ENCODE assay signal across 18 cellular contexts in the genomic region with DNA sequence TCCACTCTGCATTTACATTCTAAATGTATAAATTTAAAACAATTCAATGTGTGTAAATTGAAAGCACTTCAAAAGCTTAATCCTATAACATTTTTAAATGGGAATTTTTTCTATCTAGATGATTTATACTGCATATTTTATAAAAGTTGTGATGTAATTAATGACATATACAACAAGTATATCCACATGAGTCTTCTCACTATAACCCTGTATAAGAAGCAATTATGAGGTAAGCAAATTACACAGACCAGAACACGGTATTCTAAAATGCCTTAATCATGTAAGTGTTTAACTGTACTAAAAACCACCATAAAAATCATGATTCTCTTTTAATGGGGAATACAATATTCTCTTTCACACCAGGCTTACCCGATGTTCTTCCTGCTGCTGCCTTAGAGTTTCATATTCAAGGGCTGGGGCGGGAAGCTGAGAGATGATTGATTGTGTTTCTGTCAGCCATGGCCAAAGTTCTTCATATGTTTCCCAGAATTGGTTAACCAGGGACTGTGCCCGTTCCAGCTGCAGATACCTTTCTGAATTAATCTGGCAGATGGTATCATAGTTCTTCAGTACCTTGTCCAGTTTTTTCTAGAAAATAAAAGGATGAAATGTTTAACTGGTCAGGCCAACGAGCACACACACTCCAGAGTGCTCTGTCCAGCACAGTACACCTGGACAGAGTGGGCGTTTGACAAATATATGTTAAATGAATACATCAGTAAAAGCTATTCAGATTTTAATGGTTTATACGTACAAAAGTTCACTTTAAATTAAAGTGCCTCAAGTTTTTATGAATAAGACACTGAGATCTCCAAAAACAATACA.
DNase-seq lines count a peak whose midpoint lies in the region; ATAC-seq, FAIRE-seq and TF ChIP-seq lines count a peak whose summit lies in the region.
"Had no signal": no experiment of that assay in that cellular context is flagged by ENCODE, and none has a peak within 500 bp of the region (broad histone marks: within the 10 kb centered on the region; RNA-seq: fewer than 3 reads in every experiment).

No MANE protein-coding gene starts in this region.

- 36 to 40% methylated on average over 7 of the region's 7 CpGs for WGBS in pancreas, 2 donors

- H3K4me3 ChIP-seq in coronary artery = no peak overlapping the region
- no peak overlapping the region for H3K4me3 ChIP-seq in pancreas

- in situ Hi-C loops in ACHN (cut with HindIII; ENCODE audit: low pct_ligation_motif_present, low pct_unique_long_range_greater_than_20kb, low sequenced_read_pairs) = no loop called here

- H3K4me1 ChIP-seq in pancreas = peaks cover 0 to 39% (median 25%) of the 10 kb centered on the region in 3 donors

- DNase-seq in NCI-H2227 (lab: John Stamatoyannopoulos, UW; ENCODE audit: unreplicated experiment) (peak; percentile 16), coronary artery (ENCODE audit: low spot score) (no peak), pancreas (peak in 1 of 6 donors; percentile 20), DMS79 treated with DMSO at 0.1 percent for 48 hours (lab: John Stamatoyannopoulos, UW) (no peak), ACHN (no peak), GOT3 (lab: John Stamatoyannopoulos, UW) (no peak)
- DNase-seq: activated CD8-positive, alpha-beta memory T cell treated with anti-CD3 and anti-CD28 coated beads, Interleukin-2, amount 50 U/mL, for 4 hours; activated naive CD4-positive, alpha-beta T cell treated with Interleukin-2 at 50 U/mL for 16 hours; brain microvascular endothelial cell; H7; mesenchymal stem cell; NCI-H1048; NCI-H82; RPMI8226; stimulated activated CD4-positive, alpha-beta T cell treated with anti-CD3 and anti-CD28 coated beads, Interleukin-4, amount 100 ng/mL, for 1 hour; T-helper 17 cell had no signal

- ATAC-seq in GM21723 (IDR thresholded peaks at IDR 0.05; ENCODE audit: unreplicated experiment) (peak; percentile 9), pancreas (peak in 3 of 4 donors; percentile 28 to 38 (median 33)), GM18861 (IDR thresholded peaks at IDR 0.05; ENCODE audit: unreplicated experiment) (no peak)
- ATAC-seq: T-helper 17 cell had no signal

- intact Hi-C loops in pancreas (cut with DNase I) = no loop called here

- H3K27me3 ChIP-seq in pancreas = no peaks in the 10 kb centered on the region
- H3K27me3 ChIP-seq: brain microvascular endothelial cell had no signal

- H3K9me3 ChIP-seq in pancreas = no peaks in the 10 kb centered on the region

- H3K36me3 ChIP-seq in pancreas = peaks cover 0 to 4% (median 0%) of the 10 kb centered on the region in 3 donors

- peak; percentile 51 for FAIRE-seq in pancreas (lab: Jason Lieb, UNC)

- H3K27ac ChIP-seq in coronary artery (peak overlapping the region; percentile 61 to 70), pancreas (peak overlapping the region in 2 of 4 donors; percentile 13 to 26)
- H3K27ac ChIP-seq: brain microvascular endothelial cell had no signal

- TF ChIP-seq CTCF in coronary artery (IDR thresholded peaks at IDR 0.05) = no peak
- no peak for TF ChIP-seq CTCF in pancreas (IDR thresholded peaks at IDR 0.05)
